8 cellular contexts compared by ENCODE assay signal in genomic region chr3:43180027-43180426, GRCh38.
DNase-seq lines count a peak whose midpoint lies in the region; ATAC-seq and TF ChIP-seq lines count a peak whose summit lies in the region.

No MANE protein-coding gene starts in this region.

- CTCF ChIA-PET in activated CD8-positive, alpha-beta T cell treated with anti-CD3 and anti-CD28 coated beads for 36 hours (lab: Charles Lee): interaction anchor here (0.8 to 1.6 kb wide), 5 partner anchors 9 to 323 kb away, joined by 3 read pairs; no protein-coding TSS in a partner anchor

- H3K27ac Mint-ChIP-seq in activated CD8-positive, alpha-beta T cell treated with anti-CD3 and anti-CD28 coated beads for 36 hours: peak overlapping the region; percentile 88

- POLR2A ChIA-PET in activated CD8-positive, alpha-beta T cell treated with anti-CD3 and anti-CD28 coated beads for 36 hours (lab: Charles Lee): interaction anchor here (1.0 to 1.3 kb wide), 4 partner anchors 14 to 199 kb away, joined by 3 to 4 read pairs (median 4); partner anchors contain the start of gene POMGNT2

- H3K27ac ChIP-seq in heart left ventricle: peak overlapping the region in 8 of 12 donors; percentile 25 to 70 (median 53)

- 33 to 38% (median 36%) methylated on average over 4 of the region's 4 CpGs for WGBS in heart left ventricle, 4 donors

- peaks cover 0 to 58% (median 22%) of the 10 kb centered on the region in 12 donors for H3K4me1 ChIP-seq in heart left ventricle

- no peak for TF ChIP-seq POLR2A in heart left ventricle (IDR thresholded peaks at IDR 0.05)

- peak; percentile 62 for DNase-seq in activated CD8-positive, alpha-beta T cell treated with anti-CD3 and anti-CD28 coated beads for 36 hours
- DNase-seq in heart left ventricle (peak in 2 of 5 donors; percentile 38 to 43), COR-L47 (lab: John Stamatoyannopoulos, UW) (no peak), NCI-H345 treated with DMSO at 0.1 percent for 48 hours (lab: John Stamatoyannopoulos, UW; ENCODE audit: unreplicated experiment) (no peak), DMS 273 (lab: John Stamatoyannopoulos, UW; ENCODE audit: unreplicated experiment) (no peak), NCI-H2227 (lab: John Stamatoyannopoulos, UW; ENCODE audit: unreplicated experiment) (no peak)

- intact Hi-C loops in activated CD8-positive, alpha-beta T cell treated with anti-CD3 and anti-CD28 coated beads for 36 hours (cut with micrococcal nuclease): no loop called here
- intact Hi-C loops in heart left ventricle (cut with DNase I): no loop called here

- H3K36me3 ChIP-seq in heart left ventricle: no peaks in the 10 kb centered on the region

- no peaks in the 10 kb centered on the region for H3K9me3 ChIP-seq in heart left ventricle

- peaks cover 3% of the 10 kb centered on the region for H3K9me3 Mint-ChIP-seq in activated CD8-positive, alpha-beta T cell treated with anti-CD3 and anti-CD28 coated beads for 36 hours

- no peaks in the 10 kb centered on the region for H3K36me3 Mint-ChIP-seq in activated CD8-positive, alpha-beta T cell treated with anti-CD3 and anti-CD28 coated beads for 36 hours (ENCODE audit: low read depth)

- H3K4me1 Mint-ChIP-seq in activated CD8-positive, alpha-beta T cell treated with anti-CD3 and anti-CD28 coated beads for 36 hours (ENCODE audit: low read depth): peaks cover 41% of the 10 kb centered on the region

- ATAC-seq in GM18498 (IDR thresholded peaks at IDR 0.05; ENCODE audit: unreplicated experiment) (peak; percentile 69), HG03565 (IDR thresholded peaks at IDR 0.05; ENCODE audit: unreplicated experiment) (peak; percentile 72), heart left ventricle (peak in 3 of 4 donors; percentile 58 to 85 (median 70))
- ATAC-seq in activated CD8-positive, alpha-beta T cell treated with anti-CD3 and anti-CD28 coated beads for 36 hours: peak; percentile 84

- H3K27me3 Mint-ChIP-seq in activated CD8-positive, alpha-beta T cell treated with anti-CD3 and anti-CD28 coated beads for 36 hours: no peaks in the 10 kb centered on the region

- H3K4me3 Mint-ChIP-seq in activated CD8-positive, alpha-beta T cell treated with anti-CD3 and anti-CD28 coated beads for 36 hours: peak overlapping the region; percentile 6

- no peak overlapping the region for H3K4me3 ChIP-seq in heart left ventricle

- no peaks in the 10 kb centered on the region for H3K27me3 ChIP-seq in heart left ventricle

- no peak for TF ChIP-seq CTCF in activated CD8-positive, alpha-beta T cell treated with anti-CD3 and anti-CD28 coated beads for 36 hours (IDR thresholded peaks at IDR 0.05)
- no peak for TF ChIP-seq CTCF in heart left ventricle (IDR thresholded peaks at IDR 0.05)
